In the genomic region with DNA sequence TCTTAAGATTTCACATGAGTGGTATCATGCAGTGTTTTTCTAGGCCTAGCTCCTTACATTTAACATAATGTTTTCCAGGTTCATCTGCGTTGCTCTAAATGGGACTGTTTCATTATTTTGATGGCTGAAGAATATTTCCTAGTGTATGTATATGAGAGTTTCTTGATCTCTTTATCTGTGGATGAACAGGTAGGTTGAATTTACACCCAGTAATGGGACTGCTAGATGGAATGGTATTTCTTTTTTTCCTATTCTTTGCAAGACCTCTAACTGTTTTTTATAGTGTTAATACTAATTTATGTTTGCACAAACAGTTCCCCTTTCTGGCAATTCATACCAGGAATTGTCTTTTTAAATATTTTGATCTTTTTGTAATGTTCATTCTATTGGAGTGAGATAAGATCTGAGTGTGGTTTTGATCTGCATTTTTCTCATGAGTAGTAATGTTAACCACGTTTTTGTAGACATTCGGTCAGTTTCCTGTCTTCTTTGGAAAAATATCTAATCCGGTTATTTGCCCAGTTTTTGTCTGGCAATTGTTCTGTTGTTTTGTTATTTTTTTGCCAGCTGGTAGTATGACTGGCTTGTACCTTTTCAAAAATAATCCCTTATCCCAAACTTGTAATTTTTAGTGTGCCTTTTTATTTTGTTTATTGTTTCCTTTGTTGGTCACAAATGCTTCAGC, we compare ENCODE assay signal across 8 cellular contexts.
A peak's percentile ranks its signal among the peaks of the same experiment; 100 is the strongest.
DNase-seq lines count a peak whose midpoint lies in the region; TF ChIP-seq lines count a peak whose summit lies in the region.
"Not testable (repeated sequence)": the region's sequence is repeated elsewhere in the genome, so short reads cannot be mapped to it uniquely, and the experiment has no call there.

No MANE protein-coding gene starts in this region.

- peaks cover 19% of the 10 kb centered on the region for H3K36me3 Mint-ChIP-seq in T-helper 2 cell treated with Interferon-gamma antibody and Interleukin-4, amounts not matched to agents 5 μg/mL and 100 μg/mL, for 36 hours (ENCODE audit: low read depth)

- peaks cover 34% of the 10 kb centered on the region for H3K4me1 Mint-ChIP-seq in T-helper 2 cell treated with Interferon-gamma antibody and Interleukin-4, amounts not matched to agents 5 μg/mL and 100 μg/mL, for 36 hours (ENCODE audit: low read depth)

- BruUV-seq in A673 (replicated peaks; lab: Mats Ljungman, UMichigan) = not testable (repeated sequence)

- not testable (repeated sequence) for H3K4me1 ChIP-seq in A673 (ENCODE audit: insufficient read depth, low read length, poor library complexity, severe bottlenecking)
- H3K4me1 ChIP-seq in Loucy (ENCODE audit: insufficient read depth, low read length, poor library complexity, severe bottlenecking) = peaks cover 33% of the 10 kb centered on the region

- H3K79me2 ChIP-seq in Loucy (ENCODE audit: insufficient read depth, low read length) = peaks cover 28% of the 10 kb centered on the region

- H4K20me1 ChIP-seq in Loucy (ENCODE audit: insufficient read depth, low read length, poor library complexity, severe bottlenecking) = peaks cover 14% of the 10 kb centered on the region

- H2AFZ ChIP-seq in Loucy (ENCODE audit: low read length) = not testable (repeated sequence)

- CTCF ChIA-PET in A673 (lab: Charles Lee) = not testable (repeated sequence)

- in situ Hi-C loops in astrocyte of the cerebellum (cut with HindIII; ENCODE audit: low sequenced_read_pairs) = not testable (repeated sequence)

- intact Hi-C loops in A673 (cut with micrococcal nuclease; ENCODE audit: unreplicated experiment) = loop anchor here (5.0 kb wide), 1 partner anchor 118 kb away; no protein-coding TSS in a partner anchor

- peak; percentile 21 for DNase-seq in A673 (ENCODE audit: low spot score)
- peak; percentile 85 for DNase-seq in EH (ENCODE audit: low read depth)
- not testable (repeated sequence) for DNase-seq in T-helper 2 cell treated with Interferon-gamma antibody and Interleukin-4, amounts not matched to agents 5 μg/mL and 100 μg/mL, for 36 hours (ENCODE audit: low spot score)
- peak; percentile 53 for DNase-seq in astrocyte of the cerebellum (ENCODE audit: low read depth)
- DNase-seq in epithelial cell of esophagus (ENCODE audit: low read depth) = peak; percentile 30
- peak; percentile 72 for DNase-seq in kidney tubule cell (ENCODE audit: low spot score)
- peak; percentile 41 for DNase-seq in pulmonary artery endothelial cell (ENCODE audit: low read depth, low spot score)

- peak overlapping the region; percentile 26 for H3K9ac ChIP-seq in Loucy (ENCODE audit: low read depth, low read length, poor library complexity, severe bottlenecking)

- H3K27me3 ChIP-seq in A673 (replicated peaks; ENCODE audit: insufficient read depth, low read depth, low read length, poor library complexity); Loucy (ENCODE audit: insufficient read depth, low read length, poor library complexity, severe bottlenecking): not testable (repeated sequence)

- not testable (repeated sequence) for H3F3A ChIP-seq in Loucy (ENCODE audit: low read depth)

- not testable (repeated sequence) for H3K9me2 ChIP-seq in Loucy (replicated peaks; ENCODE audit: low read depth, low read length)

- H3K4me2 ChIP-seq in Loucy (ENCODE audit: low read depth, low read length, poor library complexity, severe bottlenecking) = peak overlapping the region; percentile 91

- H3K4me3 ChIP-seq in A673 (ENCODE audit: low read depth, low read length, poor library complexity, severe bottlenecking); epithelial cell of esophagus (ENCODE audit: low read length): not testable (repeated sequence)
- H3K4me3 ChIP-seq in Loucy (ENCODE audit: low read length, poor library complexity, severe bottlenecking) = peak overlapping the region; percentile 89
- H3K4me3 ChIP-seq in astrocyte of the cerebellum (ENCODE audit: low read depth, low read length) = peak overlapping the region; percentile 9

- not testable (repeated sequence) for H3K27me3 Mint-ChIP-seq in T-helper 2 cell treated with Interferon-gamma antibody and Interleukin-4, amounts not matched to agents 5 μg/mL and 100 μg/mL, for 36 hours (ENCODE audit: low read depth)

- H3K36me3 ChIP-seq in A673 (ENCODE audit: insufficient read depth, low read length, poor library complexity, severe bottlenecking); Loucy (ENCODE audit: insufficient read depth, low read length): not testable (repeated sequence)

- POLR2A ChIA-PET in A673 (lab: Charles Lee; ENCODE audit: low non-redundant PET) = not testable (repeated sequence)

- not testable (repeated sequence) for TF ChIP-seq CTCF in A673 (conservative IDR thresholded peaks at IDR 0.05; ENCODE audit: low read depth, low read length); Loucy (conservative IDR thresholded peaks at IDR 0.05; ENCODE audit: low read length); astrocyte of the cerebellum (IDR thresholded peaks at IDR 0.05; ENCODE audit: low read depth, low read length, missing control alignments); epithelial cell of esophagus (IDR thresholded peaks at IDR 0.05; ENCODE audit: insufficient read depth, low read depth, low read length, missing control alignments)

- not testable (repeated sequence) for H3K9me3 Mint-ChIP-seq in T-helper 2 cell treated with Interferon-gamma antibody and Interleukin-4, amounts not matched to agents 5 μg/mL and 100 μg/mL, for 36 hours

- H3K27ac ChIP-seq in A673 (ENCODE audit: low read depth, low read length, poor library complexity, severe bottlenecking) = not testable (repeated sequence)

- H3K27ac Mint-ChIP-seq in T-helper 2 cell treated with Interferon-gamma antibody and Interleukin-4, amounts not matched to agents 5 μg/mL and 100 μg/mL, for 36 hours = peak overlapping the region; percentile 4

- H3K4me3 Mint-ChIP-seq in T-helper 2 cell treated with Interferon-gamma antibody and Interleukin-4, amounts not matched to agents 5 μg/mL and 100 μg/mL, for 36 hours = peak overlapping the region; percentile 26

- not testable (repeated sequence) for H3K9me3 ChIP-seq in A673 (ENCODE audit: low read depth, low read length, poor library complexity, severe bottlenecking); Loucy (ENCODE audit: insufficient read depth, low read depth, low read length)
